19 cellular contexts compared by ENCODE assay signal in genomic region chr1:99358771-99359170, GRCh38.
DNase-seq lines count a peak whose midpoint lies in the region; ATAC-seq and TF ChIP-seq lines count a peak whose summit lies in the region.
"Had no signal": no experiment of that assay in that cellular context is flagged by ENCODE, and none has a peak within 500 bp of the region (broad histone marks: within the 10 kb centered on the region; RNA-seq: fewer than 3 reads in every experiment).

No MANE protein-coding gene starts in this region.

- H3K27ac ChIP-seq in breast epithelium = no peak overlapping the region
- no peak overlapping the region for H3K27ac ChIP-seq in IMR-90 (ENCODE audit: insufficient read depth, low read length)
- H3K27ac ChIP-seq in upper lobe of left lung = no peak overlapping the region
- H3K27ac ChIP-seq: BLaER1 treated with 17β-estradiol and CSF1 and Interleukin-3, amounts not matched to agents 10 nM and 100 nM had no signal

- no peak overlapping the region for H3K9ac ChIP-seq in IMR-90 (ENCODE audit: low read depth, low read length)
- H3K9ac ChIP-seq: BLaER1 treated with 17β-estradiol and CSF1 and Interleukin-3, amounts not matched to agents 10 nM and 100 nM had no signal

- ATAC-seq in IMR-90 (ENCODE audit: low read depth) = no peak
- ATAC-seq in omental fat pad (ENCODE audit: low FRiP score) = peak; percentile 82
- no peak for ATAC-seq in upper lobe of left lung (ENCODE audit: low FRiP score in 2 of 2)
- ATAC-seq: CD8-positive, alpha-beta T cell; GM12878 had no signal

- intact Hi-C loops in MCF 10A (cut with micrococcal nuclease) = no loop called here
- intact Hi-C loops in breast epithelium (cut with DNase I; ENCODE audit: low total_unique reads) = no loop called here
- intact Hi-C loops in IMR-90 (cut with micrococcal nuclease) = no loop called here

- DNase-seq in MCF 10A (ENCODE audit: unreplicated experiment) = peak; percentile 23
- DNase-seq in breast epithelium (ENCODE audit: low spot score in 2 of 2) = no peak
- no peak for DNase-seq in IMR-90
- peak; percentile 12 for DNase-seq in amniotic epithelial cell (ENCODE audit: low read depth)
- no peak for DNase-seq in omental fat pad (ENCODE audit: low spot score)
- DNase-seq in middle frontal gyrus (ENCODE audit: extremely low spot score, low spot score) = no peak
- no peak for DNase-seq in cerebellar cortex (ENCODE audit: low spot score)
- DNase-seq in upper lobe of left lung = no peak
- DNase-seq: Calu3; CD8-positive, alpha-beta T cell; DMS 273 treated with DMSO at 0.1 percent for 48 hours; DMS53; DND-41; EL; GOT3; H7 had no signal

- dilution Hi-C loops in IMR-90 (cut with HindIII; ENCODE audit: low sequenced_read_pairs, unreplicated experiment) = no loop called here

- H3K36me3 ChIP-seq in breast epithelium (no peaks in the 10 kb centered on the region), IMR-90 (ENCODE audit: control insufficient read depth, insufficient read depth, low read length) (no peaks in the 10 kb centered on the region), upper lobe of left lung (no peaks in the 10 kb centered on the region)
- H3K36me3 ChIP-seq: BLaER1 treated with 17β-estradiol and CSF1 and Interleukin-3, amounts not matched to agents 10 nM and 100 nM had no signal

- TF ChIP-seq CTCF in MCF 10A (IDR thresholded peaks at IDR 0.05; ENCODE audit: unreplicated experiment) = no peak
- TF ChIP-seq CTCF in breast epithelium (IDR thresholded peaks at IDR 0.05) = no peak
- TF ChIP-seq CTCF in IMR-90 (conservative IDR thresholded peaks at IDR 0.05; ENCODE audit: low read depth, low read length) = no peak
- no peak for TF ChIP-seq CTCF in omental fat pad (IDR thresholded peaks at IDR 0.05)
- no peak for TF ChIP-seq CTCF in upper lobe of left lung (IDR thresholded peaks at IDR 0.05)

- CTCF ChIA-PET in MCF 10A (lab: Yijun Ruan, JAX) (interaction anchor here (1.2 kb wide), 1 partner anchor 11 kb away, joined by 4 read pairs; no protein-coding TSS in a partner anchor), IMR-90 (lab: Yijun Ruan, JAX) (no interaction called here)

- H3K27me3 Mint-ChIP-seq in MCF 10A (ENCODE audit: insufficient read depth, unreplicated experiment) = no peaks in the 10 kb centered on the region
- H3K27me3 Mint-ChIP-seq: B cell had no signal

- H3K4me2 ChIP-seq in IMR-90 (ENCODE audit: low read depth, low read length) = no peak overlapping the region
- H3K4me2 ChIP-seq: BLaER1 treated with 17β-estradiol and CSF1 and Interleukin-3, amounts not matched to agents 10 nM and 100 nM had no signal

- H3K23ac ChIP-seq in IMR-90 (ENCODE audit: low read depth, low read length) = no peak overlapping the region

- H2BK15ac ChIP-seq in IMR-90 (ENCODE audit: low read depth, low read length) = no peak overlapping the region

- H3K9me1 ChIP-seq in IMR-90 (ENCODE audit: insufficient read depth, low read length) = no peaks in the 10 kb centered on the region

- H2BK120ac ChIP-seq in IMR-90 (ENCODE audit: low read depth, low read length) = no peak overlapping the region

- H3K4me1 ChIP-seq in breast epithelium (no peaks in the 10 kb centered on the region), IMR-90 (ENCODE audit: control insufficient read depth, insufficient read depth, low read length) (no peaks in the 10 kb centered on the region), upper lobe of left lung (no peaks in the 10 kb centered on the region)

- H2BK20ac ChIP-seq in IMR-90 (ENCODE audit: low read depth, low read length) = no peak overlapping the region

- TF ChIP-seq EP300 in upper lobe of left lung (IDR thresholded peaks at IDR 0.05) = no peak

- no peaks in the 10 kb centered on the region for H3K9me3 ChIP-seq in breast epithelium
- H3K9me3 ChIP-seq in IMR-90 (ENCODE audit: control insufficient read depth, insufficient read depth, low read length) = no peaks in the 10 kb centered on the region
- H3K9me3 ChIP-seq in upper lobe of left lung = no peaks in the 10 kb centered on the region
- H3K9me3 ChIP-seq: BLaER1 treated with 17β-estradiol and CSF1 and Interleukin-3, amounts not matched to agents 10 nM and 100 nM had no signal

- no peak overlapping the region for H3K18ac ChIP-seq in IMR-90 (ENCODE audit: low read depth, low read length)

- no peak overlapping the region for H3K56ac ChIP-seq in IMR-90 (ENCODE audit: extremely low read depth, insufficient read depth, low read length)

- no peak overlapping the region for H4K8ac ChIP-seq in IMR-90 (ENCODE audit: low read depth in 2 of 2, low read length in 2 of 2)

- H3K9me3 Mint-ChIP-seq in MCF 10A (ENCODE audit: unreplicated experiment) = no peaks in the 10 kb centered on the region
- H3K9me3 Mint-ChIP-seq: CD8-positive, alpha-beta T cell had no signal

- H2AK9ac ChIP-seq in IMR-90 (replicated peaks; ENCODE audit: low read depth, low read length, poor library complexity) = no peak overlapping the region

- no peaks in the 10 kb centered on the region for H3K79me1 ChIP-seq in IMR-90 (ENCODE audit: low read depth in 1 of 2, low read length in 2 of 2)

- in situ Hi-C loops in IMR-90 (cut with MboI; ENCODE audit: low sequenced_read_pairs) = no loop called here

- H4K5ac ChIP-seq in IMR-90 (ENCODE audit: low read depth, low read length) = no peak overlapping the region

- H3K27ac Mint-ChIP-seq in MCF 10A (ENCODE audit: low read depth, unreplicated experiment) = no peak overlapping the region
- H3K27ac Mint-ChIP-seq: B cell; CD8-positive, alpha-beta T cell had no signal

- no peak for TF ChIP-seq RAD21 in IMR-90 (IDR thresholded peaks at IDR 0.05; ENCODE audit: low read length)

- no peak overlapping the region for H2AK5ac ChIP-seq in IMR-90 (ENCODE audit: low read depth, low read length)

- BruUV-seq in MCF 10A (replicated peaks; lab: Mats Ljungman, UMichigan) = no TSS peak
- BruUV-seq in IMR-90 (replicated peaks; lab: Mats Ljungman, UMichigan) = no TSS peak

- no peak overlapping the region for H2AFZ ChIP-seq in IMR-90 (replicated peaks; ENCODE audit: low read length, poor library complexity)

- H3K4me3 Mint-ChIP-seq in MCF 10A (ENCODE audit: unreplicated experiment) = no peak overlapping the region
- H3K4me3 Mint-ChIP-seq: B cell; CD8-positive, alpha-beta T cell had no signal

- H3K4me3 ChIP-seq in breast epithelium (no peak overlapping the region), IMR-90 (ENCODE audit: insufficient read depth, low read depth, low read length) (no peak overlapping the region), upper lobe of left lung (no peak overlapping the region)
- H3K4me3 ChIP-seq: BLaER1 treated with 17β-estradiol and CSF1 and Interleukin-3, amounts not matched to agents 10 nM and 100 nM; GM12878 had no signal

- no peaks in the 10 kb centered on the region for H3K27me3 ChIP-seq in breast epithelium
- no peaks in the 10 kb centered on the region for H3K27me3 ChIP-seq in IMR-90 (ENCODE audit: control insufficient read depth, insufficient read depth, low read length)
- no peaks in the 10 kb centered on the region for H3K27me3 ChIP-seq in upper lobe of left lung
- H3K27me3 ChIP-seq: BLaER1 treated with 17β-estradiol and CSF1 and Interleukin-3, amounts not matched to agents 10 nM and 100 nM had no signal

- TF ChIP-seq POLR2A in breast epithelium (IDR thresholded peaks at IDR 0.05) = no peak
- no peak for TF ChIP-seq POLR2A in IMR-90 (IDR thresholded peaks at IDR 0.05; ENCODE audit: low read depth, low read length)
- no peak for TF ChIP-seq POLR2A in upper lobe of left lung (IDR thresholded peaks at IDR 0.05)

- no peak overlapping the region for H3K14ac ChIP-seq in IMR-90 (replicated peaks; ENCODE audit: low read depth, low read length)

- H4K91ac ChIP-seq in IMR-90 (ENCODE audit: insufficient read depth, low read depth, low read length) = no peak overlapping the region

- H4K20me1 ChIP-seq in IMR-90 (ENCODE audit: insufficient read depth, low read length) = no peaks in the 10 kb centered on the region
- H4K20me1 ChIP-seq: BLaER1 treated with 17β-estradiol and CSF1 and Interleukin-3, amounts not matched to agents 10 nM and 100 nM had no signal

- no peaks in the 10 kb centered on the region for H3K36me3 Mint-ChIP-seq in MCF 10A (ENCODE audit: insufficient read depth, unreplicated experiment)
- H3K36me3 Mint-ChIP-seq: CD8-positive, alpha-beta T cell had no signal

- H3K4ac ChIP-seq in IMR-90 (ENCODE audit: low read depth, low read length) = no peak overlapping the region

- POLR2A ChIA-PET in MCF 10A (lab: Yijun Ruan, JAX) (no interaction called here), IMR-90 (lab: Charles Lee; ENCODE audit: unreplicated experiment) (no interaction called here)

- peaks cover 9% of the 10 kb centered on the region for H3K4me1 Mint-ChIP-seq in MCF 10A (ENCODE audit: insufficient read depth, unreplicated experiment)
- H3K4me1 Mint-ChIP-seq: B cell had no signal

- no peak overlapping the region for H2BK5ac ChIP-seq in IMR-90 (ENCODE audit: low read depth, low read length, poor library complexity, severe bottlenecking)

TF ChIP-seq in IMR-90, 13 proteins besides CTCF, POLR2A, EP300 and RAD21:
- TF ChIP-seq USF2 (IDR thresholded peaks at IDR 0.05; ENCODE audit: low read depth, low read length) (no peak), BHLHE40 (IDR thresholded peaks at IDR 0.05; ENCODE audit: low read depth, low read length) (no peak), CEBPB (IDR thresholded peaks at IDR 0.05; ENCODE audit: low read depth, low read length) (peak; percentile 40; the same call in 1 of the 2 replicates), ELK1 (IDR thresholded peaks at IDR 0.05; ENCODE audit: borderline replicate concordance, low read depth, low read length) (no peak), MXI1 (IDR thresholded peaks at IDR 0.05; ENCODE audit: borderline replicate concordance, low read depth, low read length) (no peak), MAFK (IDR thresholded peaks at IDR 0.05; ENCODE audit: low read depth, low read length) (no peak), RCOR1 (IDR thresholded peaks at IDR 0.05; ENCODE audit: insufficient replicate concordance, low read length) (no peak)

Comparison
In these comparisons a context has a peak if more than half of its experiments do, and no peak if none do; other contexts are left out.
1. DNase-seq: peak in MCF 10A (single experiment) and amniotic epithelial cell (single experiment); none in breast epithelium (0 of 2), IMR-90 (single experiment), omental fat pad (single experiment), middle frontal gyrus (single experiment), cerebellar cortex (single experiment) and upper lobe of left lung (0 of 2).